Comparison of ENCODE assay signal across 18 cellular contexts in genomic region chr17:49573510-49574282, GRCh38. TPM values are rescaled to one million over a fixed set of nuclear protein-coding genes. Genes with fewer than 3 reads are reported as not detected.
DNase-seq lines count a peak whose midpoint lies in the region; ATAC-seq and TF ChIP-seq lines count a peak whose summit lies in the region.
"Had no signal": no experiment of that assay in that cellular context is flagged by ENCODE, and none has a peak within 500 bp of the region (broad histone marks: within the 10 kb centered on the region; RNA-seq: fewer than 3 reads in every experiment).

No MANE protein-coding gene starts in this region.

- H3K4me1 ChIP-seq in GM23248 (ENCODE audit: insufficient read depth), result no peaks in the 10 kb centered on the region
- peaks cover 39% of the 10 kb centered on the region for H3K4me1 ChIP-seq in NT2/D1 (ENCODE audit: insufficient read depth, insufficient read length)
- H3K4me1 ChIP-seq in stomach, result peaks cover 19 to 66% (median 55%) of the 10 kb centered on the region in 4 donors
- H3K4me1 ChIP-seq: BE2C had no signal

- TF ChIP-seq EP300 in stomach (IDR thresholded peaks at IDR 0.05), result no peak

- intact Hi-C loops in stomach (cut with DNase I; ENCODE audit: low total_unique reads), result loop anchor here (5.0 to 10.0 kb wide), 3 partner anchors 119 to 281 kb away; partner anchors contain the start of gene FAM117A

- ATAC-seq in stimulated activated memory B cell treated with anti-CD40 and anti-IgM and Interleukin-4, amounts not matched to agents 10 μg/mL and 1 μg/mL and 100 μg/mL, for 72 hours, result no peak
- ATAC-seq: left lobe of liver had no signal

- peak; percentile 63 for DNase-seq in GM23248
- no peak for DNase-seq in NT2/D1 (ENCODE audit: low read depth, low spot score)
- peak; percentile 53 for DNase-seq in fibroblast of mammary gland (ENCODE audit: low read depth)
- DNase-seq in stomach, result no peak
- no peak for DNase-seq in NCI-H1417 treated with DMSO at 0.1 percent for 48 hours (lab: John Stamatoyannopoulos, UW)
- no peak for DNase-seq in hippocampal formation (lab: John Stamatoyannopoulos, UW)
- DNase-seq: activated CD4-positive, CD25-positive, alpha-beta regulatory T cell; activated gamma-delta T cell; BE2C; DMS79; NCI-H1930; NCI-H526; PC-9; stimulated activated CD4-positive, alpha-beta T cell treated with anti-CD3 and anti-CD28 coated beads, Interleukin-4, amount 100 ng/mL, for 1 hour had no signal

- 54 to 58% methylated on average over 15 of the region's 15 CpGs for WGBS in GM23248 (ENCODE audit: low coverage in 1 of 2, low lambda C conversion rate in 2 of 2, missing lambda C conversion rate in 2 of 2), 2 experiments
- 35 to 45% (median 43%) methylated on average over 15 of the region's 15 CpGs for WGBS in stomach, 5 donors

- no peaks in the 10 kb centered on the region for H3K9me3 Mint-ChIP-seq in stimulated activated memory B cell treated with anti-CD40 and anti-IgM and Interleukin-4, amounts not matched to agents 10 μg/mL and 1 μg/mL and 100 μg/mL, for 72 hours
- H3K9me3 Mint-ChIP-seq: T-helper 1 cell treated with Interleukin-12 subunit alpha and Interleukin-12 subunit beta and Interleukin-4 antibody, amounts not matched to agents 30 μg/mL and 1 μg/mL, for 36 hours had no signal

- H3K4me1 Mint-ChIP-seq in stimulated activated memory B cell treated with anti-CD40 and anti-IgM and Interleukin-4, amounts not matched to agents 10 μg/mL and 1 μg/mL and 100 μg/mL, for 72 hours, result peaks cover 23% of the 10 kb centered on the region

- TF ChIP-seq CTCF in fibroblast of mammary gland (conservative IDR thresholded peaks at IDR 0.05; ENCODE audit: control insufficient read depth, insufficient read depth, low read depth, low read length), result no peak
- no peak for TF ChIP-seq CTCF in stomach (IDR thresholded peaks at IDR 0.05)

- H2AFZ ChIP-seq in GM23248, result no peak overlapping the region
- H2AFZ ChIP-seq: PC-9 had no signal

- H3K27ac Mint-ChIP-seq in stimulated activated memory B cell treated with anti-CD40 and anti-IgM and Interleukin-4, amounts not matched to agents 10 μg/mL and 1 μg/mL and 100 μg/mL, for 72 hours, result no peak overlapping the region
- H3K27ac Mint-ChIP-seq: T-helper 1 cell treated with Interleukin-12 subunit alpha and Interleukin-12 subunit beta and Interleukin-4 antibody, amounts not matched to agents 30 μg/mL and 1 μg/mL, for 36 hours had no signal

- no peak overlapping the region for H3K4me3 Mint-ChIP-seq in stimulated activated memory B cell treated with anti-CD40 and anti-IgM and Interleukin-4, amounts not matched to agents 10 μg/mL and 1 μg/mL and 100 μg/mL, for 72 hours
- H3K4me3 Mint-ChIP-seq: T-helper 1 cell treated with Interleukin-12 subunit alpha and Interleukin-12 subunit beta and Interleukin-4 antibody, amounts not matched to agents 30 μg/mL and 1 μg/mL, for 36 hours had no signal

- no peaks in the 10 kb centered on the region for H3F3A ChIP-seq in GM23248 (ENCODE audit: insufficient read depth)

- H3K27me3 Mint-ChIP-seq in stimulated activated memory B cell treated with anti-CD40 and anti-IgM and Interleukin-4, amounts not matched to agents 10 μg/mL and 1 μg/mL and 100 μg/mL, for 72 hours, result peaks cover 78% of the 10 kb centered on the region

- no peaks in the 10 kb centered on the region for H3K9me2 ChIP-seq in GM23248 (ENCODE audit: insufficient read depth)

- H3K4me3 ChIP-seq in GM23248, result no peak overlapping the region
- no peak overlapping the region for H3K4me3 ChIP-seq in NT2/D1 (ENCODE audit: insufficient read length, low read depth)
- H3K4me3 ChIP-seq in fibroblast of mammary gland (ENCODE audit: control insufficient read depth, low read depth, low read length), result no peak overlapping the region
- no peak overlapping the region for H3K4me3 ChIP-seq in stomach
- H3K4me3 ChIP-seq: HAP-1, PC-9 had no signal

- no peak overlapping the region for H3K27ac ChIP-seq in GM23248
- peak overlapping the region in 3 of 5 donors; percentile 25 to 85 (median 79) for H3K27ac ChIP-seq in stomach
- H3K27ac ChIP-seq: PC-9 had no signal

- H3K27me3 ChIP-seq in GM23248 (replicated peaks; ENCODE audit: insufficient read depth), result 0 out of 2 replicates have a peak, but pooled peaks cover 3% of the 10 kb centered on the region
- H3K27me3 ChIP-seq in NT2/D1 (ENCODE audit: insufficient read depth, insufficient read length), result peaks cover 27% of the 10 kb centered on the region
- H3K27me3 ChIP-seq in stomach, result peaks cover 0 to 58% (median 16%) of the 10 kb centered on the region in 3 donors

- H3K36me3 Mint-ChIP-seq in stimulated activated memory B cell treated with anti-CD40 and anti-IgM and Interleukin-4, amounts not matched to agents 10 μg/mL and 1 μg/mL and 100 μg/mL, for 72 hours, result no peaks in the 10 kb centered on the region

- H3K36me3 ChIP-seq in GM23248 (ENCODE audit: low read depth) (no peaks in the 10 kb centered on the region), NT2/D1 (ENCODE audit: insufficient read depth, insufficient read length, low read length) (no peaks in the 10 kb centered on the region), stomach (no peaks in the 10 kb centered on the region)
- H3K36me3 ChIP-seq: BE2C, HAP-1 had no signal

- no peak overlapping the region for H3K4me2 ChIP-seq in GM23248 (ENCODE audit: unreplicated experiment)
- H3K4me2 ChIP-seq: PC-9 had no signal

- H3K79me2 ChIP-seq in GM23248 (ENCODE audit: insufficient read depth), result no peaks in the 10 kb centered on the region

- H3K9me3 ChIP-seq in GM23248 (ENCODE audit: low read depth) (no peaks in the 10 kb centered on the region), NT2/D1 (ENCODE audit: insufficient read depth, low read length) (peaks cover 9% of the 10 kb centered on the region; the same call in 1 of the 2 replicates), stomach (no peaks in the 10 kb centered on the region)
- H3K9me3 ChIP-seq: BE2C, HAP-1 had no signal

- no peaks in the 10 kb centered on the region for H4K20me1 ChIP-seq in GM23248 (ENCODE audit: insufficient read depth)

- in situ Hi-C loops in GM23248 (cut with MboI), result loop anchor here (5.0 to 25.0 kb wide), 2 partner anchors 109 to 414 kb away; partner anchors contain the start of gene DLX3

- H3K9ac ChIP-seq in GM23248, result no peak overlapping the region
- peak overlapping the region; percentile 34 for H3K9ac ChIP-seq in NT2/D1 (ENCODE audit: insufficient read length, low read depth)

- no peak for TF ChIP-seq POLR2A in stomach (IDR thresholded peaks at IDR 0.05)

RNA-seq across cellular contexts. Expression of gene NXPH3, which starts 2.0 kb away (rescaled TPM):
- 0.76 and 1.4 TPM in 2 replicates for total RNA-seq in GM23248 (2014; rRNA removed; shearing (Covaris generic))
- 0.30 TPM in 2 replicates for polyA plus RNA-seq in GM23248 (2016; fragmentation: Nextera tagmentation; extraction: Ambion mirVana)
- 10 to 100 TPM in 1 of 5 donors, 1 to 10 TPM in 2, not detected in 2; 1.0 to 10.7 (median 1.3) TPM for total RNA-seq in stomach
- polyA plus RNA-seq in stomach, result 1 to 10 TPM in 1 of 3 donors, under 1 TPM in 2; 0.50 to 2.6 (median 0.92) TPM
- total RNA-seq: PC-9 had no signal

Comparison
In these comparisons a context has a peak if more than half of its experiments do, and no peak if none do; other contexts are left out.
1. DNase-seq: peak in GM23248 (single experiment) and fibroblast of mammary gland (single experiment); none in NT2/D1 (single experiment), stomach (single experiment), NCI-H1417 treated with DMSO at 0.1 percent for 48 hours (single experiment) and hippocampal formation (0 of 2).